Comparison of ENCODE assay signal across 10 cellular contexts in the genomic region with DNA sequence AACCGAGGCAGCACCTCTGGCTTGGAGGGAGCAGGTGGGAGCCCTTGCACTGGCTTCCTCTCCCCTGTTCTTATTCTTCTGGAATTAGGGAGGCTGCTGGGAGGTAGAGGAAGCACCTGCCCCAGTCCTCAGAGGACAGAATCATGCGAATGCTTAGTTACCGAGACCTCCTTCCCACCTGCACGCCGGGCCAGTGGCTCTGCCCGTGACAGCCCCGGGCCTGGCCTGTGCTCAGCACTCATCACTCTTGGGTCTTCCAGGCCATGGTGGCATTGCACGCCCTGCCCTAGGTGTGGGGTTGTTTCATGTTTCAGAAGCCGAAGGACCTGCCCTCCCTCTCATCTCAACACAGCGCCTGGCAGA. TPM values are rescaled to one million over a fixed set of nuclear protein-coding genes. Genes with fewer than 3 reads are reported as not detected.
A peak's percentile ranks its signal among the peaks of the same experiment; 100 is the strongest.
DNase-seq lines count a peak whose midpoint lies in the region; ATAC-seq and TF ChIP-seq lines count a peak whose summit lies in the region.
"Had no signal": no experiment of that assay in that cellular context is flagged by ENCODE, and none has a peak within 500 bp of the region (broad histone marks: within the 10 kb centered on the region; RNA-seq: fewer than 3 reads in every experiment).

No MANE protein-coding gene starts in this region.

- 0 out of 2 replicates have a peak, but pooled peaks cover 3% of the 10 kb centered on the region for H4K20me1 ChIP-seq in Karpas-422 (ENCODE audit: insufficient read depth, low read depth, low read length)

- H3K36me3 Mint-ChIP-seq in activated CD8-positive, alpha-beta T cell treated with anti-CD3 and anti-CD28 coated beads, Interleukin-2, amount 10 ng/mL, durations not matched to agents 7 days and 5 days (ENCODE audit: low read depth) = peaks cover 3% of the 10 kb centered on the region
- H3K36me3 Mint-ChIP-seq in nephron (ENCODE audit: low read depth) = no peaks in the 10 kb centered on the region
- H3K36me3 Mint-ChIP-seq in CD8-positive, alpha-beta memory T cell = no peaks in the 10 kb centered on the region

- ATAC-seq in GM19043 (IDR thresholded peaks at IDR 0.05; ENCODE audit: low read depth, unreplicated experiment) (peak; percentile 26), HG02938 (IDR thresholded peaks at IDR 0.05; ENCODE audit: unreplicated experiment) (peak; percentile 19)
- ATAC-seq in activated CD8-positive, alpha-beta T cell treated with anti-CD3 and anti-CD28 coated beads, Interleukin-2, amount 10 ng/mL, durations not matched to agents 7 days and 5 days = no peak

- H3K4me3 Mint-ChIP-seq in activated CD8-positive, alpha-beta T cell treated with anti-CD3 and anti-CD28 coated beads, Interleukin-2, amount 10 ng/mL, durations not matched to agents 7 days and 5 days = peak overlapping the region; percentile 74
- H3K4me3 Mint-ChIP-seq in nephron = peak overlapping the region in 1 of 3 experiments; percentile 21
- H3K4me3 Mint-ChIP-seq in CD8-positive, alpha-beta memory T cell = peak overlapping the region in 2 of 7 donors; percentile 54 to 65

- H3K9me3 Mint-ChIP-seq in activated CD8-positive, alpha-beta T cell treated with anti-CD3 and anti-CD28 coated beads, Interleukin-2, amount 10 ng/mL, durations not matched to agents 7 days and 5 days (ENCODE audit: insufficient read depth) = no peaks in the 10 kb centered on the region
- H3K9me3 Mint-ChIP-seq in nephron = peaks cover 3% of the 10 kb centered on the region
- H3K9me3 Mint-ChIP-seq in CD8-positive, alpha-beta memory T cell = peaks cover 0 to 3% (median 0%) of the 10 kb centered on the region in 5 donors

- H3K9ac ChIP-seq in Karpas-422 (ENCODE audit: low read length) = no peak overlapping the region

- peaks cover 6% of the 10 kb centered on the region for H3K4me1 ChIP-seq in Karpas-422 (ENCODE audit: low read length)
- H3K4me1 ChIP-seq in CD8-positive, alpha-beta memory T cell (ENCODE audit: insufficient read depth, low read length) = peaks cover 17% of the 10 kb centered on the region
- H3K4me1 ChIP-seq: psoas muscle had no signal

- H3K4me2 ChIP-seq in Karpas-422 (ENCODE audit: low read depth, low read length, poor library complexity, severe bottlenecking) = no peak overlapping the region

- H3K4me1 Mint-ChIP-seq in activated CD8-positive, alpha-beta T cell treated with anti-CD3 and anti-CD28 coated beads, Interleukin-2, amount 10 ng/mL, durations not matched to agents 7 days and 5 days (ENCODE audit: low read depth) = peaks cover 68% of the 10 kb centered on the region
- peaks cover 37% of the 10 kb centered on the region for H3K4me1 Mint-ChIP-seq in nephron
- H3K4me1 Mint-ChIP-seq in CD8-positive, alpha-beta memory T cell = peaks cover 11 to 12% (median 11%) of the 10 kb centered on the region in 3 donors

- no peak for TF ChIP-seq CTCF in nephron (IDR thresholded peaks at IDR 0.05; ENCODE audit: unreplicated experiment in 3 of 3)

- POLR2A ChIA-PET in activated CD8-positive, alpha-beta T cell treated with anti-CD3 and anti-CD28 coated beads, Interleukin-2, amount 10 ng/mL, durations not matched to agents 7 days and 5 days (lab: Charles Lee) = interaction anchor here (0.7 to 1.1 kb wide), 2 partner anchors 13 to 34 kb away, joined by 3 to 4 read pairs; no protein-coding TSS in a partner anchor
- POLR2A ChIA-PET in CD8-positive, alpha-beta memory T cell (lab: Charles Lee) = no interaction called here

- H3K27me3 Mint-ChIP-seq in activated CD8-positive, alpha-beta T cell treated with anti-CD3 and anti-CD28 coated beads, Interleukin-2, amount 10 ng/mL, durations not matched to agents 7 days and 5 days (ENCODE audit: low read depth) = peaks cover 14% of the 10 kb centered on the region
- H3K27me3 Mint-ChIP-seq in nephron (ENCODE audit: low read depth) = peaks cover 10% of the 10 kb centered on the region
- peaks cover 42 to 62% of the 10 kb centered on the region in 2 donors for H3K27me3 Mint-ChIP-seq in CD8-positive, alpha-beta memory T cell

- no peak overlapping the region for H2AFZ ChIP-seq in Karpas-422 (ENCODE audit: low read length)

- no peak overlapping the region for H3K27ac ChIP-seq in Karpas-422 (ENCODE audit: low read length)
- no peak overlapping the region for H3K27ac ChIP-seq in CD8-positive, alpha-beta memory T cell (ENCODE audit: low read depth, low read length)
- H3K27ac ChIP-seq: psoas muscle had no signal

- DNase-seq in activated CD8-positive, alpha-beta T cell treated with anti-CD3 and anti-CD28 coated beads, Interleukin-2, amount 10 ng/mL, durations not matched to agents 7 days and 5 days = no peak
- no peak for DNase-seq in Karpas-422
- no peak for DNase-seq in CD8-positive, alpha-beta memory T cell
- no peak for DNase-seq in G401 (ENCODE audit: low spot score)
- DNase-seq: GDM1, NCI-H345 had no signal

- no peaks in the 10 kb centered on the region for H3K79me2 ChIP-seq in Karpas-422 (ENCODE audit: low read length)

- H3K4me3 ChIP-seq in Karpas-422 (ENCODE audit: low read length) = no peak overlapping the region
- H3K4me3 ChIP-seq in CD8-positive, alpha-beta memory T cell (ENCODE audit: low read length) = no peak overlapping the region
- H3K4me3 ChIP-seq: psoas muscle had no signal

- in situ Hi-C loops in G401 (cut with HindIII; ENCODE audit: low sequenced_read_pairs) = no loop called here

- no peaks in the 10 kb centered on the region for H3K9me3 ChIP-seq in Karpas-422 (ENCODE audit: low read length)
- H3K9me3 ChIP-seq in CD8-positive, alpha-beta memory T cell (ENCODE audit: low read length) = no peaks in the 10 kb centered on the region
- H3K9me3 ChIP-seq: psoas muscle had no signal

- H3K27me3 ChIP-seq in Karpas-422 (ENCODE audit: low read length) = no peaks in the 10 kb centered on the region
- H3K27me3 ChIP-seq in CD8-positive, alpha-beta memory T cell (ENCODE audit: insufficient read depth, low read length, poor library complexity, severe bottlenecking) = peaks cover 21% of the 10 kb centered on the region

- no peaks in the 10 kb centered on the region for H3K9me2 ChIP-seq in Karpas-422 (replicated peaks; ENCODE audit: insufficient read depth, low read length)

- H3K27ac Mint-ChIP-seq in activated CD8-positive, alpha-beta T cell treated with anti-CD3 and anti-CD28 coated beads, Interleukin-2, amount 10 ng/mL, durations not matched to agents 7 days and 5 days = peak overlapping the region; percentile 99
- peak overlapping the region; percentile 81 to 96 (median 91) for H3K27ac Mint-ChIP-seq in nephron
- H3K27ac Mint-ChIP-seq in CD8-positive, alpha-beta memory T cell = peak overlapping the region in 3 of 8 donors; percentile 36 to 79 (median 55)

- CTCF ChIA-PET in activated CD8-positive, alpha-beta T cell treated with anti-CD3 and anti-CD28 coated beads, Interleukin-2, amount 10 ng/mL, durations not matched to agents 7 days and 5 days (lab: Charles Lee) = interaction anchor here (1.0 kb wide), 1 partner anchor 39 kb away, joined by 4 read pairs; no protein-coding TSS in a partner anchor
- CTCF ChIA-PET in CD8-positive, alpha-beta memory T cell (lab: Charles Lee) = no interaction called here

- no peaks in the 10 kb centered on the region for H3K36me3 ChIP-seq in Karpas-422 (ENCODE audit: insufficient read depth, low read length)
- no peaks in the 10 kb centered on the region for H3K36me3 ChIP-seq in CD8-positive, alpha-beta memory T cell (ENCODE audit: insufficient read depth, low read length)

RNA-seq across cellular contexts. Expression of gene NKD2, which starts 45.3 kb away (rescaled TPM):
- 1 to 10 TPM; 1.3 to 3.2 TPM for total RNA-seq in activated CD8-positive, alpha-beta T cell treated with anti-CD3 and anti-CD28 coated beads, Interleukin-2, amount 10 ng/mL, durations not matched to agents 7 days and 5 days
- total RNA-seq in Karpas-422 (2014; rRNA removed; shearing (Covaris generic); ENCODE audit: low replicate concordance) = not detected in 2 replicates
- total RNA-seq in CD8-positive, alpha-beta memory T cell = under 1 TPM; 0.20 to 0.48 TPM
- polyA plus RNA-seq in CD8-positive, alpha-beta memory T cell = not detected
- total RNA-seq in G401 (2014; rRNA removed; shearing (Covaris generic)) = 2.1 and 6.0 TPM in 2 replicates
